Comparison of ENCODE assay signal across 14 cellular contexts in genomic region chr2:232486558-232487384, GRCh38. TPM values are rescaled to one million over a fixed set of nuclear protein-coding genes. Genes with fewer than 3 reads are reported as not detected.
DNase-seq lines count a peak whose midpoint lies in the region; ATAC-seq and TF ChIP-seq lines count a peak whose summit lies in the region.
"Had no signal": no experiment of that assay in that cellular context is flagged by ENCODE, and none has a peak within 500 bp of the region (broad histone marks: within the 10 kb centered on the region; RNA-seq: fewer than 3 reads in every experiment).

No MANE protein-coding gene starts in this region.

- H3K4me3 ChIP-seq in SK-N-SH (ENCODE audit: low read depth in 2 of 2, low read length in 1 of 2) = peak overlapping the region in 1 of 2 experiments; percentile 27; a peak in 1 of 4 replicates
- peak overlapping the region; percentile 52 for H3K4me3 ChIP-seq in Loucy (ENCODE audit: low read length, poor library complexity, severe bottlenecking)
- H3K4me3 ChIP-seq in iPS-20b (ENCODE audit: low read length) = peak overlapping the region; percentile 60; the same call in 1 of the 2 replicates
- H3K4me3 ChIP-seq in skeletal muscle satellite cell (ENCODE audit: low read length) = no peak overlapping the region

- no peaks in the 10 kb centered on the region for H3F3A ChIP-seq in SK-N-SH (replicated peaks; ENCODE audit: insufficient read depth)
- no peaks in the 10 kb centered on the region for H3F3A ChIP-seq in Loucy (ENCODE audit: low read depth)

- H3K4me3 Mint-ChIP-seq in Calu3 (ENCODE audit: low read depth, unreplicated experiment) = no peak overlapping the region
- H3K4me3 Mint-ChIP-seq: T-helper 2 cell treated with Interferon-gamma antibody and Interleukin-4, amounts not matched to agents 5 μg/mL and 100 μg/mL, for 36 hours had no signal

- H3K27ac ChIP-seq in SK-N-SH (ENCODE audit: low read depth in 2 of 2, low read length in 1 of 2) = no peak overlapping the region
- H3K27ac ChIP-seq in iPS-20b (ENCODE audit: low read length) = no peak overlapping the region

- peaks cover 75% of the 10 kb centered on the region for H3K27me3 Mint-ChIP-seq in Calu3 (ENCODE audit: unreplicated experiment)

- DNase-seq in SK-N-SH = peak; percentile 42
- no peak for DNase-seq in NOMO-1 treated with dmso at 0.1 percent for 144 hours (lab: John Stamatoyannopoulos, UW; ENCODE audit: unreplicated experiment)
- DNase-seq in AG08395 (ENCODE audit: low spot score) = no peak
- no peak for DNase-seq in Calu3
- DNase-seq: anterior cingulate cortex, EL, NCI-H1694 treated with DMSO at 0.1 percent for 48 hours had no signal

- WGBS in SK-N-SH (ENCODE audit: low lambda C conversion rate) = 20% methylated on average over 9 of the region's 74 CpGs

- no peaks in the 10 kb centered on the region for H3K36me3 Mint-ChIP-seq in Calu3 (ENCODE audit: insufficient read depth, unreplicated experiment)
- H3K36me3 Mint-ChIP-seq: stimulated activated effector memory CD8-positive, alpha-beta T cell treated with anti-CD3 and anti-CD28 coated beads, Interleukin-12 subunit alpha, Interleukin-12 subunit beta, amount 100 ng/mL, for 72 hours had no signal

- H3K4me1 ChIP-seq in SK-N-SH (ENCODE audit: control insufficient read depth in 1 of 2, insufficient read depth in 2 of 2, low read depth in 1 of 2, low read length in 1 of 2) = peaks cover 0 to 4% of the 10 kb centered on the region in 2 experiments; a peak in 1 of 4 replicates
- H3K4me1 ChIP-seq in Loucy (ENCODE audit: insufficient read depth, low read length, poor library complexity, severe bottlenecking) = no peaks in the 10 kb centered on the region
- peaks cover 7% of the 10 kb centered on the region; the same call in 1 of the 2 replicates for H3K4me1 ChIP-seq in iPS-20b (ENCODE audit: insufficient read depth, low read length)
- no peaks in the 10 kb centered on the region for H3K4me1 ChIP-seq in skeletal muscle satellite cell (ENCODE audit: control insufficient read depth, insufficient read depth, low read length)

- H3K9ac ChIP-seq in SK-N-SH = no peak overlapping the region
- no peak overlapping the region for H3K9ac ChIP-seq in Loucy (ENCODE audit: low read depth, low read length, poor library complexity, severe bottlenecking)
- H3K9ac ChIP-seq in iPS-20b (ENCODE audit: low read depth, low read length) = no peak overlapping the region
- H3K9ac ChIP-seq in skeletal muscle satellite cell (ENCODE audit: low read depth, low read length) = no peak overlapping the region

- no peaks in the 10 kb centered on the region for H3K4me1 Mint-ChIP-seq in Calu3 (ENCODE audit: low read depth, unreplicated experiment)
- H3K4me1 Mint-ChIP-seq: stimulated activated effector memory CD8-positive, alpha-beta T cell treated with anti-CD3 and anti-CD28 coated beads, Interleukin-12 subunit alpha, Interleukin-12 subunit beta, amount 100 ng/mL, for 72 hours had no signal

- TF ChIP-seq EP300 in SK-N-SH (IDR thresholded peaks at IDR 0.05; ENCODE audit: borderline replicate concordance in 1 of 2, low read depth in 1 of 2, low read length in 1 of 2) = no peak

- TF ChIP-seq CTCF in SK-N-SH (IDR thresholded peaks at IDR 0.05) (no peak), Loucy (conservative IDR thresholded peaks at IDR 0.05; ENCODE audit: low read length) (no peak), Calu3 (IDR thresholded peaks at IDR 0.05; ENCODE audit: unreplicated experiment) (no peak)

- H3K9me3 Mint-ChIP-seq in Calu3 (ENCODE audit: low read depth, unreplicated experiment) = no peaks in the 10 kb centered on the region
- H3K9me3 Mint-ChIP-seq: stimulated activated effector memory CD8-positive, alpha-beta T cell treated with anti-CD3 and anti-CD28 coated beads, Interleukin-12 subunit alpha, Interleukin-12 subunit beta, amount 100 ng/mL, for 72 hours; T-helper 2 cell treated with Interferon-gamma antibody and Interleukin-4, amounts not matched to agents 5 μg/mL and 100 μg/mL, for 36 hours had no signal

- H3K9me3 ChIP-seq in SK-N-SH (no peaks in the 10 kb centered on the region), Loucy (ENCODE audit: insufficient read depth, low read depth, low read length) (no peaks in the 10 kb centered on the region), iPS-20b (ENCODE audit: insufficient read depth, low read depth, low read length) (no peaks in the 10 kb centered on the region), skeletal muscle satellite cell (replicated peaks; ENCODE audit: low read length) (no peaks in the 10 kb centered on the region)

- no peak for TF ChIP-seq RAD21 in SK-N-SH (IDR thresholded peaks at IDR 0.05; ENCODE audit: low read length)

- no peak for ATAC-seq in SK-N-SH treated with all-trans-retinoic acid at 6 μM for 48 hours
- ATAC-seq: stimulated activated effector memory CD8-positive, alpha-beta T cell treated with anti-CD3 and anti-CD28 coated beads, Interleukin-12 subunit alpha, Interleukin-12 subunit beta, amount 100 ng/mL, for 72 hours had no signal

- no TSS peak for BruUV-seq in Calu3 (replicated peaks; lab: Mats Ljungman, UMichigan)

- H4K20me1 ChIP-seq in SK-N-SH (ENCODE audit: insufficient read depth) (no peaks in the 10 kb centered on the region), Loucy (ENCODE audit: insufficient read depth, low read length, poor library complexity, severe bottlenecking) (no peaks in the 10 kb centered on the region)

- intact Hi-C loops in Calu3 (cut with micrococcal nuclease; ENCODE audit: unreplicated experiment) = no loop called here

- H3K79me2 ChIP-seq in SK-N-SH (ENCODE audit: insufficient read depth) (no peaks in the 10 kb centered on the region), Loucy (ENCODE audit: insufficient read depth, low read length) (no peaks in the 10 kb centered on the region)

- H2AFZ ChIP-seq in SK-N-SH (ENCODE audit: low read depth) (no peak overlapping the region), Loucy (ENCODE audit: low read length) (no peak overlapping the region)

- H3K27me3 ChIP-seq in SK-N-SH (ENCODE audit: insufficient read depth) (peaks cover 18% of the 10 kb centered on the region), Loucy (ENCODE audit: insufficient read depth, low read length, poor library complexity, severe bottlenecking) (peaks cover 10% of the 10 kb centered on the region), iPS-20b (ENCODE audit: insufficient read depth, low read length) (peaks cover 83% of the 10 kb centered on the region), skeletal muscle satellite cell (ENCODE audit: control insufficient read depth, insufficient read depth, low read length) (peaks cover 71% of the 10 kb centered on the region)

- no peak overlapping the region for H3K27ac Mint-ChIP-seq in Calu3 (ENCODE audit: unreplicated experiment)
- H3K27ac Mint-ChIP-seq: stimulated activated effector memory CD8-positive, alpha-beta T cell treated with anti-CD3 and anti-CD28 coated beads, Interleukin-12 subunit alpha, Interleukin-12 subunit beta, amount 100 ng/mL, for 72 hours; T-helper 2 cell treated with Interferon-gamma antibody and Interleukin-4, amounts not matched to agents 5 μg/mL and 100 μg/mL, for 36 hours had no signal

- CTCF ChIA-PET in SK-N-SH (lab: Yijun Ruan, JAX) (interaction anchor here (1.0 to 1.2 kb wide), 2 partner anchors 36 to 561 kb away, joined by 3 to 4 read pairs; no protein-coding TSS in a partner anchor), Calu3 (lab: Charles Lee) (no interaction called here)

- H3K4me2 ChIP-seq in SK-N-SH = no peak overlapping the region
- H3K4me2 ChIP-seq in Loucy (ENCODE audit: low read depth, low read length, poor library complexity, severe bottlenecking) = peak overlapping the region; percentile 58
- H3K4me2 ChIP-seq in skeletal muscle satellite cell (ENCODE audit: low read length) = peak overlapping the region; percentile 25

- H3K36me3 ChIP-seq in SK-N-SH (replicated peaks in 1 of 2; ENCODE audit: control insufficient read depth in 1 of 2, insufficient read depth in 2 of 2, low read length in 1 of 2) (no peaks in the 10 kb centered on the region), Loucy (ENCODE audit: insufficient read depth, low read length) (no peaks in the 10 kb centered on the region), iPS-20b (ENCODE audit: insufficient read depth, low read depth, low read length) (no peaks in the 10 kb centered on the region), skeletal muscle satellite cell (ENCODE audit: insufficient read depth, low read length) (no peaks in the 10 kb centered on the region)

- no peaks in the 10 kb centered on the region for H3K9me2 ChIP-seq in SK-N-SH
- no peaks in the 10 kb centered on the region for H3K9me2 ChIP-seq in Loucy (replicated peaks; ENCODE audit: low read depth, low read length)

- POLR2A ChIA-PET in SK-N-SH (lab: Yijun Ruan, JAX) = no interaction called here

TF ChIP-seq in SK-N-SH, 30 proteins besides CTCF, POLR2A, EP300 and RAD21 (continues in another document):
- TF ChIP-seq ELF1 (IDR thresholded peaks at IDR 0.05) (no peak), TCF12 (IDR thresholded peaks at IDR 0.05) (no peak)

TF ChIP-seq in SK-N-SH treated with all-trans-retinoic acid at 6 μM for 48 hours, 23 proteins besides CTCF, POLR2A, EP300 and RAD21 (continues in another document):
- TF ChIP-seq ISL1 (CRISPR knock-in tag; IDR thresholded peaks at IDR 0.05) (no peak), ESRRG (CRISPR knock-in tag; IDR thresholded peaks at IDR 0.05) (no peak), RARB (CRISPR knock-in tag; IDR thresholded peaks at IDR 0.05) (no peak), ZFP30 (CRISPR knock-in tag; IDR thresholded peaks at IDR 0.05) (no peak)

RNA-seq across cellular contexts. Expression of gene ECEL1, which starts 0.9 kb away (rescaled TPM):
- not detected in 2 replicates for polyA plus RNA-seq in SK-N-SH (2012; rRNA removed)
- 0.03 TPM in 1 of 2 replicates, not detected in the other for polyA plus RNA-seq in SK-N-SH (2012; cell fraction: cytosol; rRNA removed)
- polyA plus RNA-seq in SK-N-SH (2012; cell fraction: nucleus; rRNA removed) = not detected in 2 replicates
- total RNA-seq in skeletal muscle satellite cell (2012; rRNA removed) = not detected in 2 replicates
- total RNA-seq in Calu3 (2022) = not detected in 2 replicates
- polyA plus RNA-seq: AG04450 had no signal

RNA-seq across cellular contexts. Expression of gene ALPI, which starts 30.8 kb away (rescaled TPM):
- not detected in 2 replicates for polyA plus RNA-seq in SK-N-SH (2012; rRNA removed)
- not detected in 2 replicates for polyA plus RNA-seq in SK-N-SH (2012; cell fraction: cytosol; rRNA removed)
- polyA plus RNA-seq in SK-N-SH (2012; cell fraction: nucleus; rRNA removed) = not detected in 2 replicates
- total RNA-seq in skeletal muscle satellite cell (2012; rRNA removed) = not detected in 2 replicates
- total RNA-seq in Calu3 (2022) = not detected in 2 replicates
- polyA plus RNA-seq: AG04450 had no signal

RNA-seq across cellular contexts. Expression of gene PRSS56, which starts 33.4 kb away (rescaled TPM):
- polyA plus RNA-seq in SK-N-SH (2012; rRNA removed) = not detected in 2 replicates
- not detected in 2 replicates for polyA plus RNA-seq in SK-N-SH (2012; cell fraction: cytosol; rRNA removed)
- not detected in 2 replicates for polyA plus RNA-seq in SK-N-SH (2012; cell fraction: nucleus; rRNA removed)
- total RNA-seq in skeletal muscle satellite cell (2012; rRNA removed) = under 0.01 TPM in 1 of 2 replicates, not detected in the other
- total RNA-seq in Calu3 (2022) = not detected in 2 replicates
- polyA plus RNA-seq: AG04450 had no signal

RNA-seq across cellular contexts. Expression of gene CHRND, which starts 39.2 kb away (rescaled TPM):
- 0.12 TPM in 1 of 2 replicates, not detected in the other for polyA plus RNA-seq in SK-N-SH (2012; rRNA removed)
- polyA plus RNA-seq in SK-N-SH (2012; cell fraction: cytosol; rRNA removed) = not detected in 2 replicates
- 0.06 TPM in 1 of 2 replicates, not detected in the other for polyA plus RNA-seq in SK-N-SH (2012; cell fraction: nucleus; rRNA removed)
- under 0.01 and 2.0 TPM in 2 replicates for total RNA-seq in skeletal muscle satellite cell (2012; rRNA removed)
- total RNA-seq in Calu3 (2022) = not detected in 2 replicates
- polyA plus RNA-seq: AG04450 had no signal

RNA-seq across cellular contexts. Expression of gene CHRNG, which starts 52.7 kb away (rescaled TPM):
- not detected in 2 replicates for polyA plus RNA-seq in SK-N-SH (2012; rRNA removed)
- polyA plus RNA-seq in SK-N-SH (2012; cell fraction: cytosol; rRNA removed) = not detected in 2 replicates
- polyA plus RNA-seq in SK-N-SH (2012; cell fraction: nucleus; rRNA removed) = not detected in 2 replicates
- 0.25 and 1.7 TPM in 2 replicates for total RNA-seq in skeletal muscle satellite cell (2012; rRNA removed)
- not detected in 2 replicates for total RNA-seq in Calu3 (2022)
- polyA plus RNA-seq: AG04450 had no signal
